ENCODE assay signal across 8 cellular contexts in the genomic region with DNA sequence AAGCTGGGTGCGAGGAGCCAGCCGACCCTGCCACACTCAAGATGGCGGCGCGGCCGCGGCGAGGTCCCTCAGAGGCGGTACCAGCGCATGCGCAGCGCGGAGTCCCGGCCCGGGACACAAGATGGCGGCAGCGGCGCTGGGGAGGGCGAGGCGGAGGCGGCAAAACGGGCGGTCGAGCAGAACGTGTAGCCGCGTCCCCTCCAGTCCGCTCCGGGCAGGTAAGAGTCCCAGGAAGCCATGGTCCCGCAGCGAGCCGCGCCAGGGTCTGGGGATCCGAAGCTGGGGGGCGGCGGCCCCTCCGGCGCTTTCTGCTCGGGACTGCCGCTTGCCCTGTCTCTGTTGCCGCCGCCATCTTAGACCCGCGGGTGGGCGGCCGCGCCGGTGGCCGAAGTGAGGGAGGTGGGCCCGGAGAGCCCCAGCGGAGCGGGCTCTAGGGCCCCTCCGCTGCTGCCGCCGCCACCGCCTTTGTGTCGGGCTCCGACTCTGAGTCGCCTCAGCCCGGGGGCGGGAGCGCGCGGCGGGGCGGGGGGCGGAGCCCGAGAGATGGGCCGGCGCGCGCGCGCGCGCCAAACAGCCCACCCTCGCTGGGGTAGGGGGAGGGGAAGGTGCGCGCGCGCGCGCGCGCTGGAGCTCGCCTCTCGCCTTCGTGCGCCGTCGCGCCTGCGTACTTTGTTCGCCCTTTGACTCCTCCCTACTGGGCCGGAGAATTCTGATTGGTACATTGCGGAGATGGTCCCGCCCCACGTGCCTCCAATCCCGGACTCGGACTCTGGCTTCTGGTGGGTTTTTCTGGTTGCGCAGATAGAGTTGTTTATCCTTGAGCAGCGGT. TPM values are rescaled to one million over a fixed set of nuclear protein-coding genes. Genes with fewer than 3 reads are reported as not detected.
A peak's percentile ranks its signal among the peaks of the same experiment; 100 is the strongest.
DNase-seq lines count a peak whose midpoint lies in the region; ATAC-seq, FAIRE-seq and TF ChIP-seq lines count a peak whose summit lies in the region.

A gene (plus strand): TSS at position 97 of the 829 bp plus-strand sequence. CDS start 4,317 bp downstream, outside the sequence.

- no peak for TF ChIP-seq CTCF in ascending aorta (IDR thresholded peaks at IDR 0.05)
- TF ChIP-seq CTCF in right atrium auricular region (IDR thresholded peaks at IDR 0.05), result no peak
- TF ChIP-seq CTCF in uterus (IDR thresholded peaks at IDR 0.05), result peak in 2 of 4 experiments; percentile 9 to 36

- DNase-seq in GM18507 (ENCODE audit: extremely low spot score, insufficient read length, low read depth), result peak; percentile 95
- peak; percentile 96 for DNase-seq in NCI-H2029 (lab: John Stamatoyannopoulos, UW)
- DNase-seq in T-helper 2 cell treated with Interferon-gamma antibody and Interleukin-4, amounts not matched to agents 5 μg/mL and 100 μg/mL, for 36 hours (ENCODE audit: low spot score), result peak; percentile 97
- peak; percentile 92 to 99 for DNase-seq in ascending aorta (ENCODE audit: low spot score in 2 of 2)
- peak; percentile 99 for DNase-seq in right atrium auricular region (ENCODE audit: low spot score)
- peak; percentile 98 for DNase-seq in putamen (ENCODE audit: low spot score)
- peak; percentile 99 for DNase-seq in uterus

- H3K27me3 ChIP-seq in ascending aorta, result no peaks in the 10 kb centered on the region
- no peaks in the 10 kb centered on the region for H3K27me3 ChIP-seq in right atrium auricular region
- H3K27me3 ChIP-seq in uterus, result no peaks in the 10 kb centered on the region

- H3K4me1 ChIP-seq in ascending aorta (peaks cover 5 to 16% of the 10 kb centered on the region in 2 donors), right atrium auricular region (peaks cover 0 to 30% of the 10 kb centered on the region in 2 donors), uterus (peaks cover 3 to 6% of the 10 kb centered on the region in 2 donors)

- H3K36me3 ChIP-seq in ascending aorta (peaks cover 27% of the 10 kb centered on the region in 2 donors), right atrium auricular region (peaks cover 32% of the 10 kb centered on the region), uterus (no peaks in the 10 kb centered on the region)

- peak; percentile 95 for FAIRE-seq in GM18507 (lab: Jason Lieb, UNC)

- H3K27me3 Mint-ChIP-seq in T-helper 2 cell treated with Interferon-gamma antibody and Interleukin-4, amounts not matched to agents 5 μg/mL and 100 μg/mL, for 36 hours (ENCODE audit: low read depth), result no peaks in the 10 kb centered on the region

- no peaks in the 10 kb centered on the region for H3K9me3 ChIP-seq in ascending aorta
- H3K9me3 ChIP-seq in right atrium auricular region, result no peaks in the 10 kb centered on the region
- no peaks in the 10 kb centered on the region for H3K9me3 ChIP-seq in uterus

- peak within 1 kb of the TSS; percentile 98 for H3K4me3 Mint-ChIP-seq in T-helper 2 cell treated with Interferon-gamma antibody and Interleukin-4, amounts not matched to agents 5 μg/mL and 100 μg/mL, for 36 hours

- H3K4me1 Mint-ChIP-seq in T-helper 2 cell treated with Interferon-gamma antibody and Interleukin-4, amounts not matched to agents 5 μg/mL and 100 μg/mL, for 36 hours (ENCODE audit: low read depth), result peaks cover 23% of the 10 kb centered on the region

- peak; percentile 83 for ATAC-seq in HG02981 (IDR thresholded peaks at IDR 0.05; ENCODE audit: unreplicated experiment)

- TF ChIP-seq POLR2A in uterus (IDR thresholded peaks at IDR 0.05), result peak; percentile 95 to 98

- no peaks in the 10 kb centered on the region for H3K9me3 Mint-ChIP-seq in T-helper 2 cell treated with Interferon-gamma antibody and Interleukin-4, amounts not matched to agents 5 μg/mL and 100 μg/mL, for 36 hours

- H3K27ac Mint-ChIP-seq in T-helper 2 cell treated with Interferon-gamma antibody and Interleukin-4, amounts not matched to agents 5 μg/mL and 100 μg/mL, for 36 hours, result peak within 1 kb of the TSS; percentile 98

- peaks cover 31% of the 10 kb centered on the region for H3K36me3 Mint-ChIP-seq in T-helper 2 cell treated with Interferon-gamma antibody and Interleukin-4, amounts not matched to agents 5 μg/mL and 100 μg/mL, for 36 hours (ENCODE audit: low read depth)

- intact Hi-C loops in ascending aorta (cut with DNase I) (loop anchor here (1.0 to 5.0 kb wide), 8 partner anchors 24 to 754 kb away; a partner anchor contains a TSS), uterus (cut with DNase I; ENCODE audit: low total_unique reads) (no loop called here)

- peak within 1 kb of the TSS; percentile 73 to 95 for H3K4me3 ChIP-seq in ascending aorta
- peak within 1 kb of the TSS; percentile 99 for H3K4me3 ChIP-seq in right atrium auricular region
- peak within 1 kb of the TSS; percentile 65 to 77 for H3K4me3 ChIP-seq in uterus

- H3K27ac ChIP-seq in ascending aorta (peak within 1 kb of the TSS; percentile 98 to 100), right atrium auricular region (peak within 1 kb of the TSS; percentile 100), uterus (peak within 1 kb of the TSS; percentile 98 to 99)

RNA-seq across cellular contexts. Expression of the gene that starts here (rescaled TPM):
- total RNA-seq in ascending aorta (45.7 TPM), right atrium auricular region (10 to 100 TPM; 21.1 to 39.8 TPM), uterus (10 to 100 TPM; 11.0 to 71.0 (median 40.0) TPM)

Comparison
In these comparisons a context has a peak if more than half of its experiments do, and no peak if none do; other contexts are left out.
1. Peak in every context shown above with its lines: DNase-seq, ATAC-seq, H3K4me3 ChIP-seq and H3K27ac ChIP-seq.